In the genomic region with DNA sequence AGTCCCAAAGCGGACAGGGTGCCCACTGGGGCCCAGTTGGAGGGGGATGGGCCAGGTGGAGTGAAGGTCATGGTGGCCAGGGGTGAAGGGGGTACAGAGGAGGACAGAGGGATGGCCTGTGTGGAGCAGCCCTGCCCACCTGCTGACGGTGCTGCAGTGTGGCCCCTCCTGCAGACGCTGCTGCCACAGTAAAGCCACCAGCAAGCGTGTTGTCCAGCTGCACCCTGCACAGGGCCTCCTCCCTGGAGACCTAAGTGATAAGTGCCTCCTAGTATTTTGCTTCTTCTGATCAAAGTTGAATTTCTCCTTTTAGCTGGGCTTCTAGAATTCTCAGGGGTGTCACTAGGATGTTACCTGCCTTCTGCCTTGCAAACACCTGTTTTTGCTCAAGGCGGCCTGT, we compare ENCODE assay signal across 26 cellular contexts.
DNase-seq lines count a peak whose midpoint lies in the region; ATAC-seq, FAIRE-seq and TF ChIP-seq lines count a peak whose summit lies in the region.
"Had no signal": no experiment of that assay in that cellular context is flagged by ENCODE, and none has a peak within 500 bp of the region (broad histone marks: within the 10 kb centered on the region; RNA-seq: fewer than 3 reads in every experiment).

No MANE protein-coding gene starts in this region.

- H3K18ac ChIP-seq in H1 (ENCODE audit: extremely low read depth, low read length) = no peak overlapping the region
- no peak overlapping the region for H3K18ac ChIP-seq in mesenchymal stem cell (ENCODE audit: low read depth in 1 of 2, low read length in 2 of 2)
- H3K18ac ChIP-seq in neuronal stem cell (ENCODE audit: low read length) = peak overlapping the region; percentile 61

- no peaks in the 10 kb centered on the region for H3K36me3 Mint-ChIP-seq in stimulated activated memory B cell treated with anti-CD40 and anti-IgM and Interleukin-4, amounts not matched to agents 10 μg/mL and 1 μg/mL and 100 μg/mL, for 72 hours
- H3K36me3 Mint-ChIP-seq: CD14-positive monocyte; CD8-positive, alpha-beta memory T cell had no signal

- H3K27ac ChIP-seq in H1 (ENCODE audit: low read depth, low read length) (no peak overlapping the region), mesenchymal stem cell (ENCODE audit: low read length, poor library complexity, severe bottlenecking) (no peak overlapping the region), neuronal stem cell (replicated peaks; ENCODE audit: low read length) (no peak overlapping the region)
- H3K27ac ChIP-seq: A549; BLaER1 treated with 17β-estradiol and CSF1 and Interleukin-3, amounts not matched to agents 10 nM and 100 nM had no signal

- H3K9ac ChIP-seq in H1 (replicated peaks in 1 of 4; ENCODE audit: extremely low read depth in 1 of 4, low read depth in 3 of 4, low read length in 3 of 4) (no peak overlapping the region), mesenchymal stem cell (ENCODE audit: low read length) (no peak overlapping the region), neuronal stem cell (ENCODE audit: low read depth, low read length, poor library complexity) (peak overlapping the region; percentile 74)
- H3K9ac ChIP-seq: BLaER1 treated with 17β-estradiol and CSF1 and Interleukin-3, amounts not matched to agents 10 nM and 100 nM had no signal

- H4K5ac ChIP-seq in H1 (ENCODE audit: insufficient read length, low read depth, low read length) = no peak overlapping the region

- H3K9me3 ChIP-seq in H1 (ENCODE audit: insufficient read depth in 2 of 2, low read depth in 1 of 2, low read length in 1 of 2) = no peaks in the 10 kb centered on the region
- no peaks in the 10 kb centered on the region for H3K9me3 ChIP-seq in mesenchymal stem cell (ENCODE audit: control insufficient read depth, low read length)
- peaks cover 0 to 2% of the 10 kb centered on the region in 2 donors for H3K9me3 ChIP-seq in neuronal stem cell (replicated peaks in 1 of 2; ENCODE audit: control insufficient read depth in 2 of 2, insufficient read depth in 1 of 2, low read depth in 1 of 2, low read length in 2 of 2)
- H3K9me3 ChIP-seq: A549; BE2C; BLaER1 treated with 17β-estradiol and CSF1 and Interleukin-3, amounts not matched to agents 10 nM and 100 nM had no signal

- peak overlapping the region; percentile 88 for H4K8ac ChIP-seq in H1 (ENCODE audit: extremely low read depth, insufficient read depth, low read length)
- H4K8ac ChIP-seq in mesenchymal stem cell (ENCODE audit: low read length) = no peak overlapping the region
- no peak overlapping the region for H4K8ac ChIP-seq in neuronal stem cell (ENCODE audit: low read depth, low read length)

- no peak overlapping the region for H2AK5ac ChIP-seq in H1 (ENCODE audit: low read depth, low read length)
- H2AK5ac ChIP-seq in mesenchymal stem cell (ENCODE audit: low read length, severe bottlenecking) = no peak overlapping the region
- peak overlapping the region; percentile 14 for H2AK5ac ChIP-seq in neuronal stem cell (ENCODE audit: low read depth, low read length)

- TF ChIP-seq RAD21 in H1 (IDR thresholded peaks at IDR 0.05 in 1 of 2, conservative IDR thresholded peaks at IDR 0.05 in 1 of 2; ENCODE audit: low read depth in 2 of 2, low read length in 2 of 2) = no peak

- H2BK12ac ChIP-seq in H1 (ENCODE audit: low read depth, low read length) (no peak overlapping the region), mesenchymal stem cell (ENCODE audit: low read length in 2 of 2) (no peak overlapping the region), neuronal stem cell (ENCODE audit: low read length) (no peak overlapping the region)

- H3K4me2 ChIP-seq in H1 (ENCODE audit: insufficient read depth in 1 of 2, low read depth in 2 of 2, low read length in 2 of 2) (no peak overlapping the region), mesenchymal stem cell (ENCODE audit: low read length, poor library complexity, severe bottlenecking) (no peak overlapping the region), neuronal stem cell (ENCODE audit: insufficient read depth, low read length, poor library complexity, severe bottlenecking) (no peak overlapping the region)
- H3K4me2 ChIP-seq: A549; BLaER1 treated with 17β-estradiol and CSF1 and Interleukin-3, amounts not matched to agents 10 nM and 100 nM had no signal

- H3K4me3 Mint-ChIP-seq in stimulated activated memory B cell treated with anti-CD40 and anti-IgM and Interleukin-4, amounts not matched to agents 10 μg/mL and 1 μg/mL and 100 μg/mL, for 72 hours = no peak overlapping the region
- H3K4me3 Mint-ChIP-seq: CD14-positive monocyte; CD4-positive, alpha-beta T cell; CD8-positive, alpha-beta memory T cell had no signal

- H2BK20ac ChIP-seq in H1 (ENCODE audit: low read length) = no peak overlapping the region

- H2BK5ac ChIP-seq in H1 (ENCODE audit: low read depth, low read length) (no peak overlapping the region), mesenchymal stem cell (ENCODE audit: low read depth, low read length, poor library complexity, severe bottlenecking) (no peak overlapping the region), neuronal stem cell (ENCODE audit: low read length) (peak overlapping the region; percentile 88)

- H3K4me1 ChIP-seq in H1 (replicated peaks in 1 of 4; ENCODE audit: control insufficient read depth in 3 of 4, insufficient read depth in 4 of 4, low read length in 3 of 4) (no peaks in the 10 kb centered on the region), mesenchymal stem cell (ENCODE audit: control insufficient read depth, insufficient read depth, low read depth, low read length) (no peaks in the 10 kb centered on the region), neuronal stem cell (ENCODE audit: control insufficient read depth in 2 of 2, insufficient read depth in 1 of 2, low read depth in 1 of 2, low read length in 2 of 2) (peaks cover 1 to 14% of the 10 kb centered on the region in 2 donors)
- H3K4me1 ChIP-seq: A549, BE2C had no signal

- no peaks in the 10 kb centered on the region for H4K20me1 ChIP-seq in H1 (replicated peaks in 1 of 2; ENCODE audit: control insufficient read depth in 1 of 2, insufficient read depth in 2 of 2, low read length in 2 of 2)
- H4K20me1 ChIP-seq: BLaER1 treated with 17β-estradiol and CSF1 and Interleukin-3, amounts not matched to agents 10 nM and 100 nM had no signal

- no peaks in the 10 kb centered on the region for H3K36me3 ChIP-seq in H1 (ENCODE audit: control insufficient read depth in 2 of 4, insufficient read depth in 4 of 4, low read length in 3 of 4)
- H3K36me3 ChIP-seq in mesenchymal stem cell (ENCODE audit: control insufficient read depth in 1 of 2, insufficient read depth in 2 of 2, low read depth in 1 of 2, low read length in 2 of 2) = no peaks in the 10 kb centered on the region
- H3K36me3 ChIP-seq in neuronal stem cell (replicated peaks in 1 of 2; ENCODE audit: control insufficient read depth in 2 of 2, insufficient read depth in 2 of 2, low read length in 2 of 2) = no peaks in the 10 kb centered on the region
- H3K36me3 ChIP-seq: BE2C; BLaER1 treated with 17β-estradiol and CSF1 and Interleukin-3, amounts not matched to agents 10 nM and 100 nM had no signal

- TF ChIP-seq CTCF in H1 (IDR thresholded peaks at IDR 0.05; ENCODE audit: control extremely low read depth in 1 of 3, insufficient read depth in 1 of 3, low read depth in 1 of 3, low read length in 3 of 3) = no peak

- H3K4ac ChIP-seq in H1 (replicated peaks; ENCODE audit: insufficient read length, low read depth, low read length) (no peak overlapping the region), mesenchymal stem cell (ENCODE audit: low read depth in 1 of 2, low read length in 2 of 2) (no peak overlapping the region), neuronal stem cell (ENCODE audit: low read length) (no peak overlapping the region)

- H4K91ac ChIP-seq in H1 (replicated peaks; ENCODE audit: insufficient read length, low read length) (no peak overlapping the region), mesenchymal stem cell (ENCODE audit: low read length) (peak overlapping the region; percentile 43), neuronal stem cell (ENCODE audit: low read depth, low read length, poor library complexity) (no peak overlapping the region)

- H3K79me1 ChIP-seq in H1 (ENCODE audit: low read depth, low read length) = no peaks in the 10 kb centered on the region
- no peaks in the 10 kb centered on the region for H3K79me1 ChIP-seq in mesenchymal stem cell (replicated peaks; ENCODE audit: low read length, poor library complexity, severe bottlenecking)
- H3K79me1 ChIP-seq in neuronal stem cell (ENCODE audit: low read depth, low read length) = peaks cover 3% of the 10 kb centered on the region

- no peak for DNase-seq in H1 (ENCODE audit: low read depth in 1 of 2, low spot score in 2 of 2)
- DNase-seq in mesenchymal stem cell = no peak
- DNase-seq in neuronal stem cell (ENCODE audit: low spot score) = no peak
- no peak for DNase-seq in NCI-H226
- DNase-seq in HuH-7 (ENCODE audit: low spot score) = no peak
- DNase-seq: 8988T; ACHN; AML-193; BE2C; CD4-positive, alpha-beta T cell; CD8-positive, alpha-beta memory T cell; DMS 273 treated with DMSO at 0.1 percent for 48 hours; DMS79; EL; GF-D8; GOT3; H7; HCEC 1CT had no signal

- no peak overlapping the region for H2BK120ac ChIP-seq in H1 (replicated peaks; ENCODE audit: low read depth, low read length)
- H2BK120ac ChIP-seq in mesenchymal stem cell (ENCODE audit: low read depth, low read length) = no peak overlapping the region
- no peak overlapping the region for H2BK120ac ChIP-seq in neuronal stem cell (ENCODE audit: low read depth, low read length)

- TF ChIP-seq EP300 in H1 (IDR thresholded peaks at IDR 0.05; ENCODE audit: borderline replicate concordance in 1 of 2, low read depth in 2 of 2, low read length in 2 of 2) = no peak

- CTCF ChIA-PET in H1 (lab: Charles Lee; ENCODE audit: partially characterized antibody) = no interaction called here

- WGBS in H1 (ENCODE audit: extremely low coverage in 1 of 2, insufficient coverage in 1 of 2, insufficient read length in 1 of 2, insufficient replicate concordance in 2 of 2, low coverage in 1 of 2, low lambda C conversion rate in 2 of 2, missing lambda C conversion rate in 1 of 2), 2 experiments = 94% methylated on average over 5 of the region's 5 CpGs; no CpG with 5 or more reads in 1 of the 2 experiments
- WGBS in mesenchymal stem cell = 84% methylated on average over 5 of the region's 5 CpGs
- WGBS in neuronal stem cell (ENCODE audit: extremely low coverage in 2 of 2, insufficient read length in 2 of 2, insufficient replicate concordance in 1 of 2), 2 donors = no CpG with 5 or more reads among the region's 5 CpGs

- peak; percentile 7 for ATAC-seq in stimulated activated memory B cell treated with anti-CD40 and anti-IgM and Interleukin-4, amounts not matched to agents 10 μg/mL and 1 μg/mL and 100 μg/mL, for 72 hours
- ATAC-seq in GM19397 (IDR thresholded peaks at IDR 0.05; ENCODE audit: unreplicated experiment) = no peak
- ATAC-seq: A549 had no signal

- H3K4me3 ChIP-seq in H1 (ENCODE audit: extremely low read depth in 1 of 4, insufficient read depth in 2 of 4, low read depth in 3 of 4, low read length in 4 of 4) (no peak overlapping the region), mesenchymal stem cell (ENCODE audit: insufficient read depth in 1 of 2, low read depth in 1 of 2, low read length in 2 of 2) (no peak overlapping the region), neuronal stem cell (ENCODE audit: low read length in 2 of 2) (no peak overlapping the region)
- H3K4me3 ChIP-seq: A549; BLaER1 treated with 17β-estradiol and CSF1 and Interleukin-3, amounts not matched to agents 10 nM and 100 nM had no signal

- H3K27me3 Mint-ChIP-seq in stimulated activated memory B cell treated with anti-CD40 and anti-IgM and Interleukin-4, amounts not matched to agents 10 μg/mL and 1 μg/mL and 100 μg/mL, for 72 hours = peaks cover 15% of the 10 kb centered on the region

- H3K27ac Mint-ChIP-seq in stimulated activated memory B cell treated with anti-CD40 and anti-IgM and Interleukin-4, amounts not matched to agents 10 μg/mL and 1 μg/mL and 100 μg/mL, for 72 hours = no peak overlapping the region
- H3K27ac Mint-ChIP-seq: CD14-positive monocyte; CD4-positive, alpha-beta T cell; CD8-positive, alpha-beta memory T cell had no signal

- H3K14ac ChIP-seq in H1 (ENCODE audit: insufficient read length) = no peak overlapping the region
- H3K14ac ChIP-seq in mesenchymal stem cell (ENCODE audit: low read length in 2 of 2) = no peak overlapping the region
- H3K14ac ChIP-seq in neuronal stem cell (ENCODE audit: low read length) = peak overlapping the region; percentile 82

- H3K4me1 Mint-ChIP-seq in stimulated activated memory B cell treated with anti-CD40 and anti-IgM and Interleukin-4, amounts not matched to agents 10 μg/mL and 1 μg/mL and 100 μg/mL, for 72 hours = no peaks in the 10 kb centered on the region
- H3K4me1 Mint-ChIP-seq: CD14-positive monocyte; CD8-positive, alpha-beta memory T cell had no signal

- no peak for FAIRE-seq in H1 (lab: Jason Lieb, UNC)
- FAIRE-seq: A549, D721Med, GM12891, GM18507 had no signal

- H3K23me2 ChIP-seq in H1 (ENCODE audit: low read depth, low read length) = peaks cover 3% of the 10 kb centered on the region; the same call in 1 of the 2 replicates

- POLR2A ChIA-PET in H1 (lab: Charles Lee; ENCODE audit: partially characterized antibody) = no interaction called here

- H2BK15ac ChIP-seq in H1 (ENCODE audit: low read length) (no peak overlapping the region), mesenchymal stem cell (ENCODE audit: low read depth, poor library complexity, severe bottlenecking) (no peak overlapping the region), neuronal stem cell (ENCODE audit: low read length) (no peak overlapping the region)

- H2AFZ ChIP-seq in H1 (ENCODE audit: low read length) = no peak overlapping the region
- no peak overlapping the region for H2AFZ ChIP-seq in mesenchymal stem cell (ENCODE audit: low read depth, low read length)
- H2AFZ ChIP-seq in neuronal stem cell (ENCODE audit: low read length) = no peak overlapping the region

- no peak for TF ChIP-seq POLR2A in H1 (IDR thresholded peaks at IDR 0.05; ENCODE audit: control extremely low read depth in 1 of 2, low read depth in 2 of 2, low read length in 2 of 2)

- H3K79me2 ChIP-seq in H1 (ENCODE audit: control insufficient read depth in 1 of 2, insufficient read depth in 2 of 2, low read length in 2 of 2) = no peaks in the 10 kb centered on the region; a peak in 1 of 4 replicates

- H3K9me3 Mint-ChIP-seq in stimulated activated memory B cell treated with anti-CD40 and anti-IgM and Interleukin-4, amounts not matched to agents 10 μg/mL and 1 μg/mL and 100 μg/mL, for 72 hours = no peaks in the 10 kb centered on the region
- H3K9me3 Mint-ChIP-seq: CD4-positive, alpha-beta T cell; CD8-positive, alpha-beta memory T cell had no signal

- H3K56ac ChIP-seq in H1 (replicated peaks; ENCODE audit: insufficient read length, low read depth, low read length) = no peak overlapping the region

- no peak overlapping the region for H3K23ac ChIP-seq in H1 (ENCODE audit: insufficient read length)
- no peak overlapping the region for H3K23ac ChIP-seq in mesenchymal stem cell (ENCODE audit: low read length in 2 of 2)
- no peak overlapping the region for H3K23ac ChIP-seq in neuronal stem cell (ENCODE audit: low read depth, low read length, poor library complexity)

- H3K27me3 ChIP-seq in H1 (replicated peaks in 1 of 4; ENCODE audit: control insufficient read depth in 3 of 4, extremely low read depth in 1 of 4, insufficient read depth in 3 of 4, low read length in 3 of 4) = no peaks in the 10 kb centered on the region
- H3K27me3 ChIP-seq in mesenchymal stem cell (ENCODE audit: control insufficient read depth in 1 of 2, insufficient read depth in 1 of 2, low read length in 2 of 2) = peaks cover 0 to 12% of the 10 kb centered on the region in 2 experiments
- H3K27me3 ChIP-seq in neuronal stem cell (ENCODE audit: control insufficient read depth in 3 of 3, insufficient read depth in 3 of 3, low read depth in 1 of 3, low read length in 3 of 3) = peaks cover 0 to 3% (median 0%) of the 10 kb centered on the region in 3 experiments
- H3K27me3 ChIP-seq: BE2C had no signal
